Comparison of ENCODE assay signal across 9 cellular contexts in genomic region chr22:35913925-35914324, GRCh38.
DNase-seq lines count a peak whose midpoint lies in the region; ATAC-seq and TF ChIP-seq lines count a peak whose summit lies in the region.
"Had no signal": no experiment of that assay in that cellular context is flagged by ENCODE, and none has a peak within 500 bp of the region (broad histone marks: within the 10 kb centered on the region; RNA-seq: fewer than 3 reads in every experiment).

No MANE protein-coding gene starts in this region.

- no peak for TF ChIP-seq EP300 in stomach (IDR thresholded peaks at IDR 0.05)

- TF ChIP-seq POLR2A in right lobe of liver (IDR thresholded peaks at IDR 0.05) (no peak), stomach (IDR thresholded peaks at IDR 0.05) (no peak)

- WGBS in right lobe of liver (ENCODE audit: insufficient coverage, low coverage, low lambda C conversion rate, missing lambda C conversion rate), result no CpG with 5 or more reads among the region's 1 CpG
- WGBS in stomach, 5 donors, result 52 to 89% (median 83%) methylated on average over 1 of the region's 1 CpG

- H3K36me3 ChIP-seq in HUES48 (ENCODE audit: control insufficient read depth, insufficient read depth, low read length) (no peaks in the 10 kb centered on the region), right lobe of liver (no peaks in the 10 kb centered on the region), stomach (no peaks in the 10 kb centered on the region)

- ATAC-seq in right lobe of liver (no peak), HG03460 (IDR thresholded peaks at IDR 0.05; ENCODE audit: unreplicated experiment) (no peak)

- H3K4me3 ChIP-seq in HUES48 (ENCODE audit: low read depth, low read length), result no peak overlapping the region
- no peak overlapping the region for H3K4me3 ChIP-seq in right lobe of liver
- H3K4me3 ChIP-seq in stomach, result peak overlapping the region in 3 of 4 donors; percentile 39 to 44 (median 43)

- H3K4me1 ChIP-seq in HUES48 (ENCODE audit: control insufficient read depth, insufficient read depth, low read length), result peaks cover 45% of the 10 kb centered on the region
- H3K4me1 ChIP-seq in right lobe of liver, result peaks cover 0 to 46% (median 20%) of the 10 kb centered on the region in 4 donors
- peaks cover 18 to 88% (median 55%) of the 10 kb centered on the region in 4 donors for H3K4me1 ChIP-seq in stomach

- TF ChIP-seq CTCF in right lobe of liver (IDR thresholded peaks at IDR 0.05) (no peak), stomach (IDR thresholded peaks at IDR 0.05) (no peak)

- intact Hi-C loops in right lobe of liver (cut with DNase I) (no loop called here), stomach (cut with DNase I; ENCODE audit: low total_unique reads) (no loop called here)

- peak; percentile 31 for DNase-seq in cerebellar cortex (ENCODE audit: low spot score)
- no peak for DNase-seq in right lobe of liver
- DNase-seq in stomach, result no peak
- no peak for DNase-seq in NCI-H510A (lab: John Stamatoyannopoulos, UW)
- no peak for DNase-seq in SW480 (ENCODE audit: low spot score)
- no peak for DNase-seq in activated T-cell treated with anti-CD3 and anti-CD28 coated beads, Interleukin-2, amount 50 U/mL, for 48 hours
- DNase-seq: T-helper 9 cell had no signal

- no peaks in the 10 kb centered on the region for H3K9me3 ChIP-seq in HUES48 (ENCODE audit: control insufficient read depth, insufficient read depth, low read length)
- no peaks in the 10 kb centered on the region for H3K9me3 ChIP-seq in right lobe of liver
- no peaks in the 10 kb centered on the region for H3K9me3 ChIP-seq in stomach

- H3K9ac ChIP-seq in HUES48 (ENCODE audit: low read depth, low read length), result no peak overlapping the region

- H3K27ac ChIP-seq in HUES48 (ENCODE audit: low read depth, low read length) (peak overlapping the region; percentile 95), right lobe of liver (peak overlapping the region in 2 of 3 donors; percentile 67 to 76), stomach (peak overlapping the region in 4 of 5 donors; percentile 54 to 82 (median 80))

- H3K27me3 ChIP-seq in HUES48 (ENCODE audit: control insufficient read depth, insufficient read depth, low read length) (no peaks in the 10 kb centered on the region), right lobe of liver (no peaks in the 10 kb centered on the region), stomach (no peaks in the 10 kb centered on the region)

Comparison
In these comparisons a context has a peak if more than half of its experiments do, and no peak if none do; other contexts are left out.
1. H3K4me3 ChIP-seq: peak in stomach (3 of 4); none in HUES48 (single experiment) and right lobe of liver (0 of 3).
2. Peak in every context shown above with its lines, with median percentiles within 50 percentile points of each other: H3K27ac ChIP-seq.